ENCODE assay signal across 25 cellular contexts in the genomic region with DNA sequence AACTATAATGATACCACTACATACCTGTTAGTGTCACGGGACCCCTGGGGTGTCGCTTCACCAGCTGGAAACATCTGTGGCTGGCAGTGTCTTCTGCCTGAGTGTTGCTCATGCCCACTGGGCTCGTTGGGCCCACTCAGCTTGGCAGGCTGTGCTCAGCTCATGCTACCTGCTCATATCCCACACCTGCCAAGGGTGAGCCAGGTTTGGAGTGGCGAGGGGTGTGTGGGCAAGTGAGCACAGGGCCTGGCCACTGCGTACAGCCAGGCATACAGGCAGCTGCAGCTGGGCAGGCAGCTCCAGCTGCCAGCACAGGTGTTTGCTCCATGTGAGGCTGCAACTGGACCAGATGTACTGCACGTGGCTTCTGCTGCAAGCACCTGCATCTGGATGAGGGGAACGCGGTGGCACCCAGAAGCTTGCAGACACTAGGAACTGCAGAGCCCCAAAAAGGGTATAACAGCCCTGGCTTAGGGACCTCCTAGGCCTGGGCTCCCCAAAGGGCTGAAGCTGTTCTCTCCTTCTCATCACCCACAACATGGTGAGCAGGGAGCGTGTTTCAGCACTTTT.
"Had no signal": no experiment of that assay in that cellular context is flagged by ENCODE, and none has a peak within 500 bp of the region (broad histone marks: within the 10 kb centered on the region; RNA-seq: fewer than 3 reads in every experiment).

No MANE protein-coding gene starts in this region.

- ATAC-seq: foreskin keratinocyte; gastroesophageal sphincter; heart right ventricle; left colon; naive thymus-derived CD4-positive, alpha-beta T cell; pancreas; sciatic nerve; stimulated activated naive B cell treated with anti-CD40 and anti-IgM and Interleukin-4, amounts not matched to agents 10 μg/mL and 1 μg/mL and 100 μg/mL, for 72 hours had no signal

- H3K27me3 Mint-ChIP-seq: progenitor cell of endocrine pancreas had no signal

- H3K4me3 Mint-ChIP-seq: immature natural killer cell; naive thymus-derived CD4-positive, alpha-beta T cell; nephron; stimulated activated naive B cell treated with anti-CD40 and anti-IgM and Interleukin-4, amounts not matched to agents 10 μg/mL and 1 μg/mL and 100 μg/mL, for 72 hours; stimulated activated naive CD8-positive, alpha-beta T cell treated with anti-CD3 and anti-CD28 coated beads, Interleukin-15, Interleukin-2, amounts not matched to agents 100 ng/mL and 50 ng/mL, for 24 hours had no signal

- DNase-seq: dermis blood vessel endothelial cell; effector memory CD4-positive, alpha-beta T cell; foreskin keratinocyte; glutamatergic neuron; heart right ventricle; hippocampal formation; immature natural killer cell; islet precursor cell; left colon; left ventricle myocardium inferior; mammary epithelial cell; mesendoderm; midbrain; naive thymus-derived CD4-positive, alpha-beta T cell; occipital lobe; stimulated activated CD4-positive, alpha-beta T cell treated with anti-CD3 and anti-CD28 coated beads, Interleukin-2, amount 100 ng/mL, for 24 hours; stimulated activated CD4-positive, alpha-beta T cell treated with anti-CD3 and anti-CD28 coated beads, Interleukin-4, amount 100 ng/mL, for 24 hours; stimulated activated naive B cell treated with anti-CD40 and anti-IgM and Interleukin-4, amounts not matched to agents 10 μg/mL and 1 μg/mL and 100 μg/mL, for 72 hours; uterus had no signal

- H3K27ac Mint-ChIP-seq: immature natural killer cell; naive thymus-derived CD4-positive, alpha-beta T cell; nephron; progenitor cell of endocrine pancreas; stimulated activated naive B cell treated with anti-CD40 and anti-IgM and Interleukin-4, amounts not matched to agents 10 μg/mL and 1 μg/mL and 100 μg/mL, for 72 hours; stimulated activated naive CD8-positive, alpha-beta T cell treated with anti-CD3 and anti-CD28 coated beads, Interleukin-15, Interleukin-2, amounts not matched to agents 100 ng/mL and 50 ng/mL, for 24 hours had no signal

- H3K36me3 Mint-ChIP-seq: stimulated activated naive B cell treated with anti-CD40 and anti-IgM and Interleukin-4, amounts not matched to agents 10 μg/mL and 1 μg/mL and 100 μg/mL, for 72 hours had no signal

- H3K4me1 Mint-ChIP-seq: immature natural killer cell; naive thymus-derived CD4-positive, alpha-beta T cell; nephron; stimulated activated naive B cell treated with anti-CD40 and anti-IgM and Interleukin-4, amounts not matched to agents 10 μg/mL and 1 μg/mL and 100 μg/mL, for 72 hours had no signal
